In the genomic region with DNA sequence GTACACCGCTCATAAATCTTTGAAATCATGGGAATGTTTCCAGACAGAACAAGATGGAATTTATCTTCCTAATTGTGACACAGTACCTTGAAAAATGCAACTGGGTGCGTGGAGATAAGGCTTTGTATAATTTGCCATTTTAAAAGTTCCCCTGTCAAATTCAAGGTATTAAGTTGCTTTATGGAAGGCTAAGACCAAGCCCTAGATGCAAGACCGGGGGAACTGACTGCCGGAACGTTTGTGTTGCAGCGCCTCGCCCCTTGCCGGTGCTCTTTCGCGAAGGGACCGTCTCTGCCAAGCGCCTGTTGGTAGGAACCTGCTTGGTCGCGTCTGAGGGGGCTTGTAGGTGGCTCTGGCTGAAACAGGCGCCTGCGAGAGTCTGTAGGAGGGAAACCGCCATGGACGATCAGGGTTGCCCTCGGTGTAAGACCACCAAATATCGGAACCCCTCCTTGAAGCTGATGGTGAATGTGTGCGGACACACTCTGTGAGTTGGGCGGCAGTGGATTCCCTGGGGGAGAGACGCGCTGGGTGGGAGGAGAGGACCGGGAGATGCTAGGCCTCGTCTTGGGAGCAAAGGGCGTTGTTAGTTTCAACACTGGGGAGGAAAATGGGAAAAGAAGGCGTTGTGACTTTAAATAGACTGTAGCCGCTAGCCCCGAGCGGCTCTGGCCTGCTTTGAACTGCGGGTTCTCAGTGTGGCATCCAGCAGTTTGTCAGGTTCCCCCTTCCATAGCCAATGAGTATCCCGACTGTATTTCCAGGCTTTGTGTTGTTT, we compare ENCODE assay signal across 1 cellular context.
TF ChIP-seq lines count a peak whose summit lies in the region.

A gene (plus strand): TSS at position 297 of the 778 bp plus-strand sequence. CDS start 102 bp downstream, at position 399.

TF ChIP-seq in HepG2, 621 proteins besides CTCF, POLR2A, EP300 and RAD21 (continued from another document and continues in another):
- peak; percentile 55; the same call in 1 of the 2 replicates for TF ChIP-seq KLF9 (CRISPR knock-in tag; IDR thresholded peaks at IDR 0.05; ENCODE audit: low read depth)
- TF ChIP-seq, protein P1, sequence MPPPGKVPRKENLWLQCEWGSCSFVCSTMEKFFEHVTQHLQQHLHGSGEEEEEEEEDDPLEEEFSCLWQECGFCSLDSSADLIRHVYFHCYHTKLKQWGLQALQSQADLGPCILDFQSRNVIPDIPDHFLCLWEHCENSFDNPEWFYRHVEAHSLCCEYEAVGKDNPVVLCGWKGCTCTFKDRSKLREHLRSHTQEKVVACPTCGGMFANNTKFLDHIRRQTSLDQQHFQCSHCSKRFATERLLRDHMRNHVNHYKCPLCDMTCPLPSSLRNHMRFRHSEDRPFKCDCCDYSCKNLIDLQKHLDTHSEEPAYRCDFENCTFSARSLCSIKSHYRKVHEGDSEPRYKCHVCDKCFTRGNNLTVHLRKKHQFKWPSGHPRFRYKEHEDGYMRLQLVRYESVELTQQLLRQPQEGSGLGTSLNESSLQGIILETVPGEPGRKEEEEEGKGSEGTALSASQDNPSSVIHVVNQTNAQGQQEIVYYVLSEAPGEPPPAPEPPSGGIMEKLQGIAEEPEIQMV (CRISPR knock-in tag; IDR thresholded peaks at IDR 0.05; ENCODE audit: low read depth), result peak; percentile 65; the same call in 1 of the 2 replicates
- peak; percentile 71; the same call in 1 of the 2 replicates for TF ChIP-seq ZFYVE20 (CRISPR knock-in tag; IDR thresholded peaks at IDR 0.05; ENCODE audit: borderline replicate concordance, low read depth)
- TF ChIP-seq ZNF501 (CRISPR knock-in tag; IDR thresholded peaks at IDR 0.05), result peak; percentile 94
- TF ChIP-seq, protein P2, sequence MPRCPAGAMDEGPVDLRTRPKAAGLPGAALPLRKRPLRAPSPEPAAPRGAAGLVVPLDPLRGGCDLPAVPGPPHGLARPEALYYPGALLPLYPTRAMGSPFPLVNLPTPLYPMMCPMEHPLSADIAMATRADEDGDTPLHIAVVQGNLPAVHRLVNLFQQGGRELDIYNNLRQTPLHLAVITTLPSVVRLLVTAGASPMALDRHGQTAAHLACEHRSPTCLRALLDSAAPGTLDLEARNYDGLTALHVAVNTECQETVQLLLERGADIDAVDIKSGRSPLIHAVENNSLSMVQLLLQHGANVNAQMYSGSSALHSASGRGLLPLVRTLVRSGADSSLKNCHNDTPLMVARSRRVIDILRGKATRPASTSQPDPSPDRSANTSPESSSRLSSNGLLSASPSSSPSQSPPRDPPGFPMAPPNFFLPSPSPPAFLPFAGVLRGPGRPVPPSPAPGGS (CRISPR knock-in tag; IDR thresholded peaks at IDR 0.05), result peak; percentile 89
- TF ChIP-seq JDP2 (CRISPR knock-in tag; IDR thresholded peaks at IDR 0.05; ENCODE audit: borderline replicate concordance), result no peak; the same call in 1 of the 2 replicates
- no peak for TF ChIP-seq ZNF546 (CRISPR knock-in tag; conservative IDR thresholded peaks at IDR 0.05)
- TF ChIP-seq NCOA5 (CRISPR knock-in tag; IDR thresholded peaks at IDR 0.05), result no peak
- no peak for TF ChIP-seq PAX8 (CRISPR knock-in tag; IDR thresholded peaks at IDR 0.05; ENCODE audit: borderline replicate concordance)
- TF ChIP-seq HNRNPL (IDR thresholded peaks at IDR 0.05; ENCODE audit: low read depth, low read length), result 0 out of 2 replicates have a peak, but pooled peaks have one; percentile 68
- TF ChIP-seq, protein P3, sequence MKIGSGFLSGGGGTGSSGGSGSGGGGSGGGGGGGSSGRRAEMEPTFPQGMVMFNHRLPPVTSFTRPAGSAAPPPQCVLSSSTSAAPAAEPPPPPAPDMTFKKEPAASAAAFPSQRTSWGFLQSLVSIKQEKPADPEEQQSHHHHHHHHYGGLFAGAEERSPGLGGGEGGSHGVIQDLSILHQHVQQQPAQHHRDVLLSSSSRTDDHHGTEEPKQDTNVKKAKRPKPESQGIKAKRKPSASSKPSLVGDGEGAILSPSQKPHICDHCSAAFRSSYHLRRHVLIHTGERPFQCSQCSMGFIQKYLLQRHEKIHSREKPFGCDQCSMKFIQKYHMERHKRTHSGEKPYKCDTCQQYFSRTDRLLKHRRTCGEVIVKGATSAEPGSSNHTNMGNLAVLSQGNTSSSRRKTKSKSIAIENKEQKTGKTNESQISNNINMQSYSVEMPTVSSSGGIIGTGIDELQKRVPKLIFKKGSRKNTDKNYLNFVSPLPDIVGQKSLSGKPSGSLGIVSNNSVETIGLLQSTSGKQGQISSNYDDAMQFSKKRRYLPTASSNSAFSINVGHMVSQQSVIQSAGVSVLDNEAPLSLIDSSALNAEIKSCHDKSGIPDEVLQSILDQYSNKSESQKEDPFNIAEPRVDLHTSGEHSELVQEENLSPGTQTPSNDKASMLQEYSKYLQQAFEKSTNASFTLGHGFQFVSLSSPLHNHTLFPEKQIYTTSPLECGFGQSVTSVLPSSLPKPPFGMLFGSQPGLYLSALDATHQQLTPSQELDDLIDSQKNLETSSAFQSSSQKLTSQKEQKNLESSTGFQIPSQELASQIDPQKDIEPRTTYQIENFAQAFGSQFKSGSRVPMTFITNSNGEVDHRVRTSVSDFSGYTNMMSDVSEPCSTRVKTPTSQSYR (CRISPR knock-in tag; IDR thresholded peaks at IDR 0.05; ENCODE audit: borderline replicate concordance), result peak; percentile 66; the same call in 1 of the 2 replicates
- peak; percentile 98 for TF ChIP-seq GATAD1 (CRISPR knock-in tag; IDR thresholded peaks at IDR 0.05)
- TF ChIP-seq GABPA (IDR thresholded peaks at IDR 0.05; ENCODE audit: low read depth, low read length), result peak; percentile 64
- peak; percentile 88 for TF ChIP-seq GABPA (CRISPR knock-in tag; IDR thresholded peaks at IDR 0.05; ENCODE audit: low read depth)
- TF ChIP-seq SIN3A (IDR thresholded peaks at IDR 0.05; ENCODE audit: borderline replicate concordance, low read depth, low read length), result peak; percentile 60
- TF ChIP-seq TBX3 (IDR thresholded peaks at IDR 0.05; ENCODE audit: borderline replicate concordance), result no peak
- TF ChIP-seq KMT2B (CRISPR knock-in tag; IDR thresholded peaks at IDR 0.05), result peak; percentile 98
- peak; percentile 33 for TF ChIP-seq ZNF230 (CRISPR knock-in tag; IDR thresholded peaks at IDR 0.05)
- TF ChIP-seq PCBP2 (optimal IDR thresholded peaks at IDR 0.05; ENCODE audit: low read depth, low read length, poor library complexity, severe bottlenecking), result no peak
- 0 out of 2 replicates have a peak, but pooled peaks have one; percentile 89 for TF ChIP-seq CC2D1A (CRISPR knock-in tag; IDR thresholded peaks at IDR 0.05)
- no peak for TF ChIP-seq TEAD2 (CRISPR knock-in tag; IDR thresholded peaks at IDR 0.05)
- peak; percentile 55; the same call in 1 of the 2 replicates for TF ChIP-seq CCDC6 (CRISPR knock-in tag; IDR thresholded peaks at IDR 0.05)
- peak; percentile 70; the same call in 1 of the 2 replicates for TF ChIP-seq SALL2 (CRISPR knock-in tag; IDR thresholded peaks at IDR 0.05)
- no peak for TF ChIP-seq ZFP62 (CRISPR knock-in tag; IDR thresholded peaks at IDR 0.05)
- TF ChIP-seq, protein P4, sequence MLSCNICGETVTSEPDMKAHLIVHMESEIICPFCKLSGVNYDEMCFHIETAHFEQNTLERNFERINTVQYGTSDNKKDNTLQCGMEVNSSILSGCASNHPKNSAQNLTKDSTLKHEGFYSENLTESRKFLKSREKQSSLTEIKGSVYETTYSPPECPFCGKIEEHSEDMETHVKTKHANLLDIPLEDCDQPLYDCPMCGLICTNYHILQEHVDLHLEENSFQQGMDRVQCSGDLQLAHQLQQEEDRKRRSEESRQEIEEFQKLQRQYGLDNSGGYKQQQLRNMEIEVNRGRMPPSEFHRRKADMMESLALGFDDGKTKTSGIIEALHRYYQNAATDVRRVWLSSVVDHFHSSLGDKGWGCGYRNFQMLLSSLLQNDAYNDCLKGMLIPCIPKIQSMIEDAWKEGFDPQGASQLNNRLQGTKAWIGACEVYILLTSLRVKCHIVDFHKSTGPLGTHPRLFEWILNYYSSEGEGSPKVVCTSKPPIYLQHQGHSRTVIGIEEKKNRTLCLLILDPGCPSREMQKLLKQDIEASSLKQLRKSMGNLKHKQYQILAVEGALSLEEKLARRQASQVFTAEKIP (CRISPR knock-in tag; IDR thresholded peaks at IDR 0.05; ENCODE audit: borderline replicate concordance), result no peak
- no peak for TF ChIP-seq CEBPB (IDR thresholded peaks at IDR 0.05; ENCODE audit: borderline replicate concordance, low read depth, low read length)
- TF ChIP-seq KLF13 (CRISPR knock-in tag; IDR thresholded peaks at IDR 0.05), result 0 out of 2 replicates have a peak, but pooled peaks have one; percentile 70
- TF ChIP-seq, protein P5, sequence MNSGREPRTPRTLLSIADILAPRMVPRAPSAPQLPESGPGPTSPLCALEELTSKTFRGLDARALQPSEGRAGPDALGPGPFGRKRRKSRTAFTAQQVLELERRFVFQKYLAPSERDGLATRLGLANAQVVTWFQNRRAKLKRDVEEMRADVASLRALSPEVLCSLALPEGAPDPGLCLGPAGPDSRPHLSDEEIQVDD (CRISPR knock-in tag; IDR thresholded peaks at IDR 0.05; ENCODE audit: borderline replicate concordance), result peak; percentile 59; the same call in 1 of the 2 replicates
- TF ChIP-seq, protein P6, sequence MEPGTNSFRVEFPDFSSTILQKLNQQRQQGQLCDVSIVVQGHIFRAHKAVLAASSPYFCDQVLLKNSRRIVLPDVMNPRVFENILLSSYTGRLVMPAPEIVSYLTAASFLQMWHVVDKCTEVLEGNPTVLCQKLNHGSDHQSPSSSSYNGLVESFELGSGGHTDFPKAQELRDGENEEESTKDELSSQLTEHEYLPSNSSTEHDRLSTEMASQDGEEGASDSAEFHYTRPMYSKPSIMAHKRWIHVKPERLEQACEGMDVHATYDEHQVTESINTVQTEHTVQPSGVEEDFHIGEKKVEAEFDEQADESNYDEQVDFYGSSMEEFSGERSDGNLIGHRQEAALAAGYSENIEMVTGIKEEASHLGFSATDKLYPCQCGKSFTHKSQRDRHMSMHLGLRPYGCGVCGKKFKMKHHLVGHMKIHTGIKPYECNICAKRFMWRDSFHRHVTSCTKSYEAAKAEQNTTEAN (CRISPR knock-in tag; conservative IDR thresholded peaks at IDR 0.05), result peak; percentile 65; the same call in 1 of the 2 replicates
- TF ChIP-seq MAF1 (CRISPR knock-in tag; IDR thresholded peaks at IDR 0.05; ENCODE audit: borderline replicate concordance), result no peak
- peak; percentile 96; the same call in 1 of the 2 replicates for TF ChIP-seq EHMT2 (IDR thresholded peaks at IDR 0.05; ENCODE audit: borderline replicate concordance, low read depth, low read length)
- TF ChIP-seq HNF4G (IDR thresholded peaks at IDR 0.05; ENCODE audit: borderline replicate concordance, low read depth, low read length), result peak; percentile 15; the same call in 1 of the 2 replicates
- TF ChIP-seq HNF4G (CRISPR knock-in tag; IDR thresholded peaks at IDR 0.05; ENCODE audit: borderline replicate concordance, low read depth), result peak; percentile 81
- TF ChIP-seq TP53 (CRISPR knock-in tag; conservative IDR thresholded peaks at IDR 0.05), result peak; percentile 41; the same call in 1 of the 2 replicates
- TF ChIP-seq RBM22 (optimal IDR thresholded peaks at IDR 0.05; ENCODE audit: low read length), result no peak
- TF ChIP-seq ZNF205 (CRISPR knock-in tag; IDR thresholded peaks at IDR 0.05), result peak; percentile 93
- peak; percentile 93 for TF ChIP-seq GABPB1 (CRISPR knock-in tag; IDR thresholded peaks at IDR 0.05)
- 0 out of 2 replicates have a peak, but pooled peaks have one; percentile 15 for TF ChIP-seq ZNF75D (CRISPR knock-in tag; IDR thresholded peaks at IDR 0.05; ENCODE audit: borderline replicate concordance)
- TF ChIP-seq, protein P7, sequence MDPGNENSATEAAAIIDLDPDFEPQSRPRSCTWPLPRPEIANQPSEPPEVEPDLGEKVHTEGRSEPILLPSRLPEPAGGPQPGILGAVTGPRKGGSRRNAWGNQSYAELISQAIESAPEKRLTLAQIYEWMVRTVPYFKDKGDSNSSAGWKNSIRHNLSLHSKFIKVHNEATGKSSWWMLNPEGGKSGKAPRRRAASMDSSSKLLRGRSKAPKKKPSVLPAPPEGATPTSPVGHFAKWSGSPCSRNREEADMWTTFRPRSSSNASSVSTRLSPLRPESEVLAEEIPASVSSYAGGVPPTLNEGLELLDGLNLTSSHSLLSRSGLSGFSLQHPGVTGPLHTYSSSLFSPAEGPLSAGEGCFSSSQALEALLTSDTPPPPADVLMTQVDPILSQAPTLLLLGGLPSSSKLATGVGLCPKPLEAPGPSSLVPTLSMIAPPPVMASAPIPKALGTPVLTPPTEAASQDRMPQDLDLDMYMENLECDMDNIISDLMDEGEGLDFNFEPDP (CRISPR knock-in tag; conservative IDR thresholded peaks at IDR 0.05), result 0 out of 2 replicates have a peak, but pooled peaks have one; percentile 71
- TF ChIP-seq GLI4 (CRISPR knock-in tag; IDR thresholded peaks at IDR 0.05; ENCODE audit: borderline replicate concordance), result no peak
- TF ChIP-seq, protein P8, sequence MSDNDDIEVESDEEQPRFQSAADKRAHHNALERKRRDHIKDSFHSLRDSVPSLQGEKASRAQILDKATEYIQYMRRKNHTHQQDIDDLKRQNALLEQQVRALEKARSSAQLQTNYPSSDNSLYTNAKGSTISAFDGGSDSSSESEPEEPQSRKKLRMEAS (IDR thresholded peaks at IDR 0.05), result peak; percentile 80; the same call in 1 of the 2 replicates
- TF ChIP-seq PTBP1 (IDR thresholded peaks at IDR 0.05; ENCODE audit: low read depth, low read length, poor library complexity, severe bottlenecking), result no peak
- TF ChIP-seq MTA1 (CRISPR knock-in tag; IDR thresholded peaks at IDR 0.05; ENCODE audit: borderline replicate concordance), result peak; percentile 90
- TF ChIP-seq, protein P9, sequence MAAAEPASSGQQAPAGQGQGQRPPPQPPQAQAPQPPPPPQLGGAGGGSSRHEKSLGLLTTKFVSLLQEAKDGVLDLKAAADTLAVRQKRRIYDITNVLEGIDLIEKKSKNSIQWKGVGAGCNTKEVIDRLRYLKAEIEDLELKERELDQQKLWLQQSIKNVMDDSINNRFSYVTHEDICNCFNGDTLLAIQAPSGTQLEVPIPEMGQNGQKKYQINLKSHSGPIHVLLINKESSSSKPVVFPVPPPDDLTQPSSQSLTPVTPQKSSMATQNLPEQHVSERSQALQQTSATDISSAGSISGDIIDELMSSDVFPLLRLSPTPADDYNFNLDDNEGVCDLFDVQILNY (CRISPR knock-in tag; conservative IDR thresholded peaks at IDR 0.05), result peak; percentile 72; the same call in 1 of the 2 replicates
- TF ChIP-seq ZNF550 (CRISPR knock-in tag; IDR thresholded peaks at IDR 0.05; ENCODE audit: borderline replicate concordance), result no peak
- TF ChIP-seq MYC (CRISPR knock-in tag; IDR thresholded peaks at IDR 0.05; ENCODE audit: borderline replicate concordance), result peak; percentile 66; the same call in 1 of the 2 replicates
- TF ChIP-seq, protein P10, sequence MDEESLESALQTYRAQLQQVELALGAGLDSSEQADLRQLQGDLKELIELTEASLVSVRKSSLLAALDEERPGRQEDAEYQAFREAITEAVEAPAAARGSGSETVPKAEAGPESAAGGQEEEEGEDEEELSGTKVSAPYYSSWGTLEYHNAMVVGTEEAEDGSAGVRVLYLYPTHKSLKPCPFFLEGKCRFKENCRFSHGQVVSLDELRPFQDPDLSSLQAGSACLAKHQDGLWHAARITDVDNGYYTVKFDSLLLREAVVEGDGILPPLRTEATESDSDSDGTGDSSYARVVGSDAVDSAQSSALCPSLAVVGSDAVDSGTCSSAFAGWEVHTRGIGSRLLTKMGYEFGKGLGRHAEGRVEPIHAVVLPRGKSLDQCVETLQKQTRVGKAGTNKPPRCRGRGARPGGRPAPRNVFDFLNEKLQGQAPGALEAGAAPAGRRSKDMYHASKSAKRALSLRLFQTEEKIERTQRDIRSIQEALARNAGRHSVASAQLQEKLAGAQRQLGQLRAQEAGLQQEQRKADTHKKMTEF (CRISPR knock-in tag; IDR thresholded peaks at IDR 0.05), result peak; percentile 93
- no peak for TF ChIP-seq ZBTB42 (CRISPR knock-in tag; IDR thresholded peaks at IDR 0.05)
- TF ChIP-seq NFE2L2 (IDR thresholded peaks at IDR 0.05; ENCODE audit: low read length), result no peak
